ENCODE assay signal across 15 cellular contexts in the genomic region with DNA sequence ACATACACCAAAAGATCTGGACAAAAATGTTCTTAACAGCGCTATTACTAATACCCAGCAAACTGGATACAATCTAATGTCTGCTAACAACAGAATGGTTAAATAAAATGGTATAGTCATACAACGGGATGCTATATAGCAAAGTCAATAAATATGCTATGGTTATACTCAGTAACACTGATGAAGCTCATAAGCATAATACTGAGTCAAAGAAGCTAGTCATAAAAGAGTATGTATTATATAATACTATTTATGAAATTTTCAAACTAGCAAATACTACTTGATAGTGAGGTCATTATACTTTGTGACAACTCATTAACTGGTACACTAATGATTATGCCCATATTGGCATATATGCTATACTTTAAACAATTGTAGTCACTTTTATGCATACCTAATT. TPM values are rescaled to one million over a fixed set of nuclear protein-coding genes. Genes with fewer than 3 reads are reported as not detected.
DNase-seq lines count a peak whose midpoint lies in the region; ATAC-seq lines count a peak whose summit lies in the region.
"Had no signal": no experiment of that assay in that cellular context is flagged by ENCODE, and none has a peak within 500 bp of the region (broad histone marks: within the 10 kb centered on the region; RNA-seq: fewer than 3 reads in every experiment).

No MANE protein-coding gene starts in this region.

- POLR2A ChIA-PET in activated naive CD8-positive, alpha-beta T cell treated with anti-CD3 and anti-CD28 coated beads, Interleukin-2, amount 10 ng/mL, durations not matched to agents 7 days and 5 days (lab: Charles Lee), result interaction anchor here (0.5 to 1.0 kb wide), 2 partner anchors 9 to 25 kb away, joined by 3 read pairs; no protein-coding TSS in a partner anchor

- peaks cover 0 to 2% (median 0%) of the 10 kb centered on the region in 5 donors for H3K36me3 ChIP-seq in subcutaneous abdominal adipose tissue (ENCODE audit: control insufficient read depth in 5 of 5, insufficient read depth in 5 of 5, low read length in 5 of 5)
- H3K36me3 ChIP-seq: BLaER1 had no signal

- H3K9ac ChIP-seq in subcutaneous abdominal adipose tissue (ENCODE audit: low read length in 5 of 5), result peak overlapping the region in 1 of 5 donors; percentile 36
- H3K9ac ChIP-seq: BLaER1, GM23248 had no signal

- H3K9me3 Mint-ChIP-seq in T-helper 2 cell treated with Interferon-gamma antibody and Interleukin-4, amounts not matched to agents 5 μg/mL and 100 μg/mL, for 36 hours, result no peaks in the 10 kb centered on the region
- H3K9me3 Mint-ChIP-seq in activated naive CD8-positive, alpha-beta T cell treated with anti-CD3 and anti-CD28 coated beads, Interleukin-2, amount 10 ng/mL, durations not matched to agents 7 days and 5 days, result no peaks in the 10 kb centered on the region
- no peaks in the 10 kb centered on the region for H3K9me3 Mint-ChIP-seq in activated naive CD8-positive, alpha-beta T cell treated with anti-CD3 and anti-CD28 coated beads, Interleukin-2, amount 50 U/mL, for 24 hours
- H3K9me3 Mint-ChIP-seq in activated T-helper 17 cell treated with anti-CD3 and anti-CD28 coated beads, Interleukin-2, amount 50 U/mL, for 72 hours, result no peaks in the 10 kb centered on the region

- H3K4me3 ChIP-seq in subcutaneous abdominal adipose tissue (ENCODE audit: low read depth in 1 of 5, low read length in 5 of 5), result peak overlapping the region in 1 of 5 donors; percentile 55
- H3K4me3 ChIP-seq: BLaER1, GM23248 had no signal

- no peak overlapping the region for H3K27ac Mint-ChIP-seq in T-helper 2 cell treated with Interferon-gamma antibody and Interleukin-4, amounts not matched to agents 5 μg/mL and 100 μg/mL, for 36 hours
- H3K27ac Mint-ChIP-seq in activated naive CD8-positive, alpha-beta T cell treated with anti-CD3 and anti-CD28 coated beads, Interleukin-2, amount 10 ng/mL, durations not matched to agents 7 days and 5 days, result no peak overlapping the region
- no peak overlapping the region for H3K27ac Mint-ChIP-seq in activated naive CD8-positive, alpha-beta T cell treated with anti-CD3 and anti-CD28 coated beads, Interleukin-2, amount 50 U/mL, for 24 hours
- no peak overlapping the region for H3K27ac Mint-ChIP-seq in activated T-helper 17 cell treated with anti-CD3 and anti-CD28 coated beads, Interleukin-2, amount 50 U/mL, for 72 hours

- H3K27ac ChIP-seq in subcutaneous abdominal adipose tissue (ENCODE audit: low read depth, low read length), result peak overlapping the region; percentile 91
- H3K27ac ChIP-seq: BLaER1, GM23248 had no signal

- H3K36me3 Mint-ChIP-seq in T-helper 2 cell treated with Interferon-gamma antibody and Interleukin-4, amounts not matched to agents 5 μg/mL and 100 μg/mL, for 36 hours (ENCODE audit: low read depth), result peaks cover 60% of the 10 kb centered on the region
- peaks cover 55% of the 10 kb centered on the region for H3K36me3 Mint-ChIP-seq in activated naive CD8-positive, alpha-beta T cell treated with anti-CD3 and anti-CD28 coated beads, Interleukin-2, amount 10 ng/mL, durations not matched to agents 7 days and 5 days
- peaks cover 6% of the 10 kb centered on the region for H3K36me3 Mint-ChIP-seq in activated naive CD8-positive, alpha-beta T cell treated with anti-CD3 and anti-CD28 coated beads, Interleukin-2, amount 50 U/mL, for 24 hours (ENCODE audit: low read depth)
- peaks cover 32% of the 10 kb centered on the region for H3K36me3 Mint-ChIP-seq in activated T-helper 17 cell treated with anti-CD3 and anti-CD28 coated beads, Interleukin-2, amount 50 U/mL, for 72 hours (ENCODE audit: low read depth)

- no peak for ATAC-seq in activated naive CD8-positive, alpha-beta T cell treated with anti-CD3 and anti-CD28 coated beads, Interleukin-2, amount 10 ng/mL, durations not matched to agents 7 days and 5 days (ENCODE audit: low read depth)
- no peak for ATAC-seq in activated naive CD8-positive, alpha-beta T cell treated with anti-CD3 and anti-CD28 coated beads, Interleukin-2, amount 50 U/mL, for 24 hours
- no peak for ATAC-seq in activated T-helper 17 cell treated with anti-CD3 and anti-CD28 coated beads, Interleukin-2, amount 50 U/mL, for 72 hours (replicated peaks)
- ATAC-seq in GM19395 (IDR thresholded peaks at IDR 0.05; ENCODE audit: unreplicated experiment), result no peak
- ATAC-seq: HCT116 had no signal

- peak overlapping the region; percentile 47 for H3K4me3 Mint-ChIP-seq in T-helper 2 cell treated with Interferon-gamma antibody and Interleukin-4, amounts not matched to agents 5 μg/mL and 100 μg/mL, for 36 hours
- H3K4me3 Mint-ChIP-seq in activated naive CD8-positive, alpha-beta T cell treated with anti-CD3 and anti-CD28 coated beads, Interleukin-2, amount 10 ng/mL, durations not matched to agents 7 days and 5 days, result peak overlapping the region; percentile 27
- no peak overlapping the region for H3K4me3 Mint-ChIP-seq in activated naive CD8-positive, alpha-beta T cell treated with anti-CD3 and anti-CD28 coated beads, Interleukin-2, amount 50 U/mL, for 24 hours
- peak overlapping the region; percentile 42 for H3K4me3 Mint-ChIP-seq in activated T-helper 17 cell treated with anti-CD3 and anti-CD28 coated beads, Interleukin-2, amount 50 U/mL, for 72 hours

- no peaks in the 10 kb centered on the region for H3K27me3 Mint-ChIP-seq in T-helper 2 cell treated with Interferon-gamma antibody and Interleukin-4, amounts not matched to agents 5 μg/mL and 100 μg/mL, for 36 hours (ENCODE audit: low read depth)
- H3K27me3 Mint-ChIP-seq in activated naive CD8-positive, alpha-beta T cell treated with anti-CD3 and anti-CD28 coated beads, Interleukin-2, amount 10 ng/mL, durations not matched to agents 7 days and 5 days, result no peaks in the 10 kb centered on the region
- no peaks in the 10 kb centered on the region for H3K27me3 Mint-ChIP-seq in activated naive CD8-positive, alpha-beta T cell treated with anti-CD3 and anti-CD28 coated beads, Interleukin-2, amount 50 U/mL, for 24 hours
- no peaks in the 10 kb centered on the region for H3K27me3 Mint-ChIP-seq in activated T-helper 17 cell treated with anti-CD3 and anti-CD28 coated beads, Interleukin-2, amount 50 U/mL, for 72 hours

- peaks cover 0 to 31% (median 9%) of the 10 kb centered on the region in 5 donors for H3K4me1 ChIP-seq in subcutaneous abdominal adipose tissue (ENCODE audit: control insufficient read depth in 5 of 5, insufficient read depth in 5 of 5, low read length in 5 of 5)

- peaks cover 42% of the 10 kb centered on the region for H3K4me1 Mint-ChIP-seq in T-helper 2 cell treated with Interferon-gamma antibody and Interleukin-4, amounts not matched to agents 5 μg/mL and 100 μg/mL, for 36 hours (ENCODE audit: low read depth)
- H3K4me1 Mint-ChIP-seq in activated naive CD8-positive, alpha-beta T cell treated with anti-CD3 and anti-CD28 coated beads, Interleukin-2, amount 10 ng/mL, durations not matched to agents 7 days and 5 days, result peaks cover 38% of the 10 kb centered on the region
- peaks cover 45% of the 10 kb centered on the region for H3K4me1 Mint-ChIP-seq in activated naive CD8-positive, alpha-beta T cell treated with anti-CD3 and anti-CD28 coated beads, Interleukin-2, amount 50 U/mL, for 24 hours
- H3K4me1 Mint-ChIP-seq in activated T-helper 17 cell treated with anti-CD3 and anti-CD28 coated beads, Interleukin-2, amount 50 U/mL, for 72 hours, result peaks cover 26% of the 10 kb centered on the region

- DNase-seq in T-helper 2 cell treated with Interferon-gamma antibody and Interleukin-4, amounts not matched to agents 5 μg/mL and 100 μg/mL, for 36 hours (ENCODE audit: low spot score), result no peak
- no peak for DNase-seq in T-helper 2 cell
- DNase-seq in activated naive CD8-positive, alpha-beta T cell treated with anti-CD3 and anti-CD28 coated beads, Interleukin-2, amount 10 ng/mL, durations not matched to agents 7 days and 5 days, result no peak
- DNase-seq in activated naive CD8-positive, alpha-beta T cell treated with anti-CD3 and anti-CD28 coated beads, Interleukin-2, amount 50 U/mL, for 24 hours, result no peak
- DNase-seq in NCI-H146 (lab: John Stamatoyannopoulos, UW), result no peak
- DNase-seq: 8988T, AML-193, Calu3, DMS 273 treated with DMSO at 0.1 percent for 48 hours, GM23248 had no signal

- H3K27me3 ChIP-seq in subcutaneous abdominal adipose tissue (ENCODE audit: control insufficient read depth in 5 of 5, insufficient read depth in 4 of 5, low read length in 5 of 5), result no peaks in the 10 kb centered on the region
- H3K27me3 ChIP-seq: BLaER1 had no signal

- H3K9me3 ChIP-seq in subcutaneous abdominal adipose tissue (ENCODE audit: control insufficient read depth in 5 of 5, low read length in 5 of 5), result no peaks in the 10 kb centered on the region
- H3K9me3 ChIP-seq: BLaER1 had no signal

RNA-seq across cellular contexts. Expression of a gene that starts 7.4 kb away (rescaled TPM):
- total RNA-seq in activated naive CD8-positive, alpha-beta T cell treated with anti-CD3 and anti-CD28 coated beads, Interleukin-2, amount 10 ng/mL, durations not matched to agents 7 days and 5 days, result 10 to 100 TPM; 30.8 TPM
- total RNA-seq in activated T-helper 17 cell treated with anti-CD3 and anti-CD28 coated beads, Interleukin-2, amount 50 U/mL, for 72 hours, result 1 to 10 TPM; 3.3 to 3.4 TPM
- total RNA-seq: Calu3 had no signal

Comparison
In these comparisons a context has a peak if more than half of its experiments do, and no peak if none do; other contexts are left out.
1. RNA of a gene that starts 7.4 kb away (total RNA-seq): 30.8 TPM in activated naive CD8-positive, alpha-beta T cell treated with anti-CD3 and anti-CD28 coated beads, Interleukin-2, amount 10 ng/mL, durations not matched to agents 7 days and 5 days; 3.3 to 3.4 TPM in activated T-helper 17 cell treated with anti-CD3 and anti-CD28 coated beads, Interleukin-2, amount 50 U/mL, for 72 hours; every median in the first group is over 4 times any median in the second.